ENCODE assay signal across 8 cellular contexts in genomic region chr12:53441040-53441833, GRCh38. TPM values are rescaled to one million over a fixed set of nuclear protein-coding genes. Genes with fewer than 3 reads are reported as not detected.
DNase-seq lines count a peak whose midpoint lies in the region; ATAC-seq and TF ChIP-seq lines count a peak whose summit lies in the region.

TSS of gene PRR13 (plus strand) at chr12:53441734. CDS start at chr12:53442715, 981 bp downstream.

- H3K9me3 ChIP-seq in right atrium auricular region (no peaks in the 10 kb centered on the region), uterus (no peaks in the 10 kb centered on the region)

- H3K4me3 ChIP-seq in right atrium auricular region = peak within 1 kb of the TSS; percentile 67 to 74
- peak within 1 kb of the TSS; percentile 53 to 69 for H3K4me3 ChIP-seq in uterus

- no peaks in the 10 kb centered on the region for H3K27me3 ChIP-seq in right atrium auricular region
- no peaks in the 10 kb centered on the region for H3K27me3 ChIP-seq in uterus

- TF ChIP-seq POLR2A in uterus (IDR thresholded peaks at IDR 0.05) = peak; percentile 87 to 92

- TF ChIP-seq CTCF in right atrium auricular region (IDR thresholded peaks at IDR 0.05) (no peak), uterus (IDR thresholded peaks at IDR 0.05) (peak in 1 of 4 experiments; percentile 3)

- H3K36me3 ChIP-seq in right atrium auricular region (peaks cover 16% of the 10 kb centered on the region), uterus (no peaks in the 10 kb centered on the region)

- peak; percentile 86 for ATAC-seq in GM18499 (IDR thresholded peaks at IDR 0.05; ENCODE audit: insufficient read depth, unreplicated experiment)
- peak; percentile 97 for ATAC-seq in HG02943 (IDR thresholded peaks at IDR 0.05; ENCODE audit: low read depth, unreplicated experiment)

- peak; percentile 100 for DNase-seq in NCI-H187 treated with DMSO at 0.1 percent for 48 hours (lab: John Stamatoyannopoulos, UW)
- peak; percentile 58 to 99 (median 96) for DNase-seq in anterior cingulate cortex (lab: John Stamatoyannopoulos, UW)
- DNase-seq in right atrium auricular region (ENCODE audit: low spot score) = peak; percentile 99
- DNase-seq in pulmonary artery endothelial cell (ENCODE audit: low read depth, low spot score) = peak; percentile 99
- peak; percentile 98 to 100 for DNase-seq in uterus

- intact Hi-C loops in T-helper 2 cell treated with Interferon-gamma antibody and Interleukin-4, amounts not matched to agents 100 ng/mL and 5 ng/mL, for 36 hours (cut with micrococcal nuclease) = loop anchor here (1.0 to 2.0 kb wide), 4 partner anchors 10 to 185 kb away; partner anchors contain the start of genes ATF7 and SP1
- intact Hi-C loops in uterus (cut with DNase I; ENCODE audit: low total_unique reads) = no loop called here

- H3K27ac ChIP-seq in right atrium auricular region (peak within 1 kb of the TSS; percentile 87 to 89), uterus (peak within 1 kb of the TSS; percentile 91 to 96)

- H3K4me1 ChIP-seq in right atrium auricular region (peaks cover 0 to 21% of the 10 kb centered on the region in 2 donors), uterus (peaks cover 0 to 6% of the 10 kb centered on the region in 2 donors)

RNA-seq across cellular contexts. Expression of gene PRR13, which starts in this region (rescaled TPM):
- total RNA-seq in T-helper 2 cell treated with Interferon-gamma antibody and Interleukin-4, amounts not matched to agents 100 ng/mL and 5 ng/mL, for 36 hours = 189 and 197 TPM in 2 replicates
- total RNA-seq in right atrium auricular region (10 to 100 TPM; 38.8 to 60.6 TPM), pulmonary artery endothelial cell (24.3 and 26.2 TPM in 2 replicates), uterus (10 to 100 TPM in 3 of 4 donors, 1 to 10 TPM in 1; 2.6 to 88.2 (median 20.1) TPM)

Comparison
In these comparisons a context has a peak if more than half of its experiments do, and no peak if none do; other contexts are left out.
1. Peak in every context shown above with its lines: DNase-seq, ATAC-seq, H3K4me3 ChIP-seq and H3K27ac ChIP-seq.